24 cellular contexts compared by ENCODE assay signal in genomic region chr11:100592619-100593309, GRCh38.
A peak's percentile ranks its signal among the peaks of the same experiment; 100 is the strongest.
DNase-seq lines count a peak whose midpoint lies in the region; ATAC-seq and TF ChIP-seq lines count a peak whose summit lies in the region.
"Had no signal": no experiment of that assay in that cellular context is flagged by ENCODE, and none has a peak within 500 bp of the region (broad histone marks: within the 10 kb centered on the region; RNA-seq: fewer than 3 reads in every experiment).

No MANE protein-coding gene starts in this region.

- H4K8ac ChIP-seq in neuronal stem cell (ENCODE audit: low read depth, low read length), result no peak overlapping the region

- no CpG with 5 or more reads among the region's 6 CpGs for WGBS in neuronal stem cell (ENCODE audit: extremely low coverage in 2 of 2, insufficient read length in 2 of 2, insufficient replicate concordance in 1 of 2), 2 donors

- H3K4ac ChIP-seq in neuronal stem cell (ENCODE audit: low read length), result no peak overlapping the region

- intact Hi-C loops in posterior vena cava (cut with DNase I), result no loop called here

- no peak overlapping the region for H3K4me2 ChIP-seq in neuronal stem cell (ENCODE audit: insufficient read depth, low read length, poor library complexity, severe bottlenecking)
- H3K4me2 ChIP-seq: BLaER1 treated with 17β-estradiol and CSF1 and Interleukin-3, amounts not matched to agents 10 nM and 100 nM had no signal

- no peaks in the 10 kb centered on the region for H3K36me3 ChIP-seq in WERI-Rb-1
- H3K36me3 ChIP-seq in neuronal stem cell (replicated peaks in 1 of 2; ENCODE audit: control insufficient read depth in 2 of 2, insufficient read depth in 2 of 2, low read length in 2 of 2), result no peaks in the 10 kb centered on the region
- H3K36me3 ChIP-seq: BLaER1 treated with 17β-estradiol and CSF1 and Interleukin-3, amounts not matched to agents 10 nM and 100 nM; stomach; tibial nerve had no signal

- no peak overlapping the region for H3K4me3 ChIP-seq in WERI-Rb-1 (ENCODE audit: low read depth, low read length)
- H3K4me3 ChIP-seq in neuronal stem cell (ENCODE audit: low read length in 2 of 2), result no peak overlapping the region
- H3K4me3 ChIP-seq: BLaER1 treated with 17β-estradiol and CSF1 and Interleukin-3, amounts not matched to agents 10 nM and 100 nM; skin epidermis; stomach; tibial nerve had no signal

- no peak overlapping the region for H2AFZ ChIP-seq in neuronal stem cell (ENCODE audit: low read length)

- H3K9ac ChIP-seq in neuronal stem cell (ENCODE audit: low read depth, low read length, poor library complexity), result no peak overlapping the region
- H3K9ac ChIP-seq: BLaER1 treated with 17β-estradiol and CSF1 and Interleukin-3, amounts not matched to agents 10 nM and 100 nM had no signal

- ATAC-seq in GM18867 (IDR thresholded peaks at IDR 0.05; ENCODE audit: unreplicated experiment), result no peak
- no peak for ATAC-seq in HG03135 (IDR thresholded peaks at IDR 0.05; ENCODE audit: unreplicated experiment)
- ATAC-seq: activated CD8-positive, alpha-beta T cell treated with anti-CD3 and anti-CD28 coated beads for 36 hours; HCT116; left ventricle myocardium superior; naive thymus-derived CD4-positive, alpha-beta T cell had no signal

- no peak for TF ChIP-seq CTCF in WERI-Rb-1 (IDR thresholded peaks at IDR 0.05; ENCODE audit: low read depth, low read length)

- no peak overlapping the region for H4K91ac ChIP-seq in neuronal stem cell (ENCODE audit: low read depth, low read length, poor library complexity)

- H3K14ac ChIP-seq in neuronal stem cell (ENCODE audit: low read length), result no peak overlapping the region

- H3K9me3 ChIP-seq in WERI-Rb-1 (ENCODE audit: severe bottlenecking) (peaks cover 7% of the 10 kb centered on the region), neuronal stem cell (replicated peaks in 1 of 2; ENCODE audit: control insufficient read depth in 2 of 2, insufficient read depth in 1 of 2, low read depth in 1 of 2, low read length in 2 of 2) (no peaks in the 10 kb centered on the region)
- H3K9me3 ChIP-seq: BLaER1 treated with 17β-estradiol and CSF1 and Interleukin-3, amounts not matched to agents 10 nM and 100 nM; stomach; tibial nerve had no signal

- H2AK5ac ChIP-seq in neuronal stem cell (ENCODE audit: low read depth, low read length), result no peak overlapping the region

- H3K27me3 ChIP-seq in WERI-Rb-1 (ENCODE audit: insufficient read depth, low read depth, severe bottlenecking), result no peaks in the 10 kb centered on the region
- H3K27me3 ChIP-seq in neuronal stem cell (ENCODE audit: control insufficient read depth in 3 of 3, insufficient read depth in 3 of 3, low read depth in 1 of 3, low read length in 3 of 3), result no peaks in the 10 kb centered on the region
- H3K27me3 ChIP-seq: BLaER1 treated with 17β-estradiol and CSF1 and Interleukin-3, amounts not matched to agents 10 nM and 100 nM; stomach; tibial nerve had no signal

- H2BK120ac ChIP-seq in neuronal stem cell (ENCODE audit: low read depth, low read length), result no peak overlapping the region

- peak overlapping the region; percentile 15 for H3K18ac ChIP-seq in neuronal stem cell (ENCODE audit: low read length)

- DNase-seq in D341Med (ENCODE audit: low spot score) (peak; percentile 68), NCI-H2171 (lab: John Stamatoyannopoulos, UW) (peak; percentile 53), WERI-Rb-1 (peak; percentile 50), neuronal stem cell (ENCODE audit: low spot score) (no peak), posterior vena cava (ENCODE audit: low spot score) (no peak)
- DNase-seq: ACHN; activated CD8-positive, alpha-beta T cell treated with anti-CD3 and anti-CD28 coated beads for 36 hours; activated effector memory CD4-positive, alpha-beta T cell treated with anti-CD3 and anti-CD28 coated beads, Interleukin-2, amount 50 U/mL, for 16 hours; COR-L47; DND-41; islet precursor cell; KG1; left ventricle myocardium superior; MV-4-11; naive thymus-derived CD4-positive, alpha-beta T cell; NCI-H1436 treated with DMSO at 0.1 percent for 48 hours; stimulated activated CD8-positive, alpha-beta memory T cell treated with anti-CD3 and anti-CD28 coated beads, Interleukin-4, amount 100 ng/mL, for 48 hours; stomach had no signal

- no peak overlapping the region for H2BK5ac ChIP-seq in neuronal stem cell (ENCODE audit: low read length)

- no peak overlapping the region for H3K23ac ChIP-seq in neuronal stem cell (ENCODE audit: low read depth, low read length, poor library complexity)

- H3K4me1 ChIP-seq in neuronal stem cell (ENCODE audit: control insufficient read depth in 2 of 2, insufficient read depth in 1 of 2, low read depth in 1 of 2, low read length in 2 of 2), result no peaks in the 10 kb centered on the region
- H3K4me1 ChIP-seq: tibial nerve had no signal

- H3K79me1 ChIP-seq in neuronal stem cell (ENCODE audit: low read depth, low read length), result no peaks in the 10 kb centered on the region

- H3K27ac ChIP-seq in WERI-Rb-1 (peak overlapping the region; percentile 81), neuronal stem cell (replicated peaks; ENCODE audit: low read length) (no peak overlapping the region)
- H3K27ac ChIP-seq: BLaER1 treated with 17β-estradiol and CSF1 and Interleukin-3, amounts not matched to agents 10 nM and 100 nM; skin epidermis; tibial nerve had no signal

- H2BK12ac ChIP-seq in neuronal stem cell (ENCODE audit: low read length), result no peak overlapping the region

- H2BK15ac ChIP-seq in neuronal stem cell (ENCODE audit: low read length), result no peak overlapping the region

Comparison
In these comparisons a context has a peak if more than half of its experiments do, and no peak if none do; other contexts are left out.
1. DNase-seq: peak in D341Med (single experiment), NCI-H2171 (single experiment) and WERI-Rb-1 (single experiment); none in neuronal stem cell (single experiment) and posterior vena cava (single experiment).